8 cellular contexts compared by ENCODE assay signal in the genomic region with DNA sequence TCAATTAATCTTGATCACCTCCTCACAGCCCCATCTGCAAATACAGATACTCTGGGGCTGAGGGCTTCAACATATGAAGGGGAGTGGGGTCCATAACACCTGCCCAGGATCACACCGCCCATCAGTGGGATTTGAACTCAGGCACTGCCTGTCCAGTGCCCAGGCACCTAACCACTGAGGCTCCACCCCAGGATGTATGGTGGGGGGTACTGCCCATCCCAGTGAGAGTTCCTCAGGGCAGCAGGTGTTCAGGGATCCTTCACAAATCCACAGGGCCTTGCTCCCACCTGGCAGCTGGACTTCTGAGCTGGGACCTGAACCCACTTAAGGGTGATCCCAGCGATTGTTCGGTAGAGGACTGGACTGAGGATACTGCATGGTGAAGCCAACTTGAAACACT. TPM values are rescaled to one million over a fixed set of nuclear protein-coding genes. Genes with fewer than 3 reads are reported as not detected.
DNase-seq lines count a peak whose midpoint lies in the region; ATAC-seq and TF ChIP-seq lines count a peak whose summit lies in the region.

No MANE protein-coding gene starts in this region.

- peak overlapping the region in 1 of 2 donors; percentile 32 for H3K27ac Mint-ChIP-seq in effector memory CD8-positive, alpha-beta T cell
- H3K27ac Mint-ChIP-seq in neural crest cell (ENCODE audit: unreplicated experiment): no peak overlapping the region

- peaks cover 0 to 27% of the 10 kb centered on the region in 2 donors for H3K27me3 Mint-ChIP-seq in effector memory CD8-positive, alpha-beta T cell
- peaks cover 3% of the 10 kb centered on the region for H3K27me3 Mint-ChIP-seq in neural crest cell (ENCODE audit: low read depth)

- peak overlapping the region in 1 of 11 experiments; percentile 33; a peak in 1 of 22 replicates for H3K27ac ChIP-seq in BLaER1 treated with 17β-estradiol and CSF1 and Interleukin-3, amounts not matched to agents 10 nM and 100 nM

- ATAC-seq in effector memory CD8-positive, alpha-beta T cell (replicated peaks): no peak
- no peak for ATAC-seq in HG03108 (IDR thresholded peaks at IDR 0.05; ENCODE audit: unreplicated experiment)

- TF ChIP-seq CTCF in NB4 (IDR thresholded peaks at IDR 0.05; ENCODE audit: low read depth, low read length): no peak
- no peak for TF ChIP-seq CTCF in neural crest cell (conservative IDR thresholded peaks at IDR 0.05)

- peaks cover 0 to 26% (median 12%) of the 10 kb centered on the region in 11 experiments; a peak in 12 of 22 replicates for H3K36me3 ChIP-seq in BLaER1 treated with 17β-estradiol and CSF1 and Interleukin-3, amounts not matched to agents 10 nM and 100 nM

- peak overlapping the region in 10 of 11 experiments; percentile 60 to 80 (median 76); a peak in 16 of 22 replicates for H3K9ac ChIP-seq in BLaER1 treated with 17β-estradiol and CSF1 and Interleukin-3, amounts not matched to agents 10 nM and 100 nM

- H3K4me2 ChIP-seq in BLaER1 treated with 17β-estradiol and CSF1 and Interleukin-3, amounts not matched to agents 10 nM and 100 nM: peak overlapping the region; percentile 87 to 98 (median 95)

- no peak for TF ChIP-seq POLR2A in NB4 (IDR thresholded peaks at IDR 0.05; ENCODE audit: extremely low read depth, insufficient read length)

- H3K4me3 ChIP-seq in BLaER1 treated with 17β-estradiol and CSF1 and Interleukin-3, amounts not matched to agents 10 nM and 100 nM: peak overlapping the region; percentile 53 to 76 (median 64); a peak in 19 of 20 replicates
- peak overlapping the region; percentile 39 for H3K4me3 ChIP-seq in NB4 (ENCODE audit: low read depth, low read length)

- DNase-seq in NB4 (ENCODE audit: low read depth) (no peak), neural crest cell (ENCODE audit: low read depth, low spot score) (no peak), globus pallidus (ENCODE audit: low spot score) (no peak), HuH-7.5 (ENCODE audit: low spot score) (no peak), GM19238 (ENCODE audit: insufficient read length, low spot score) (no peak)
- DNase-seq in effector memory CD8-positive, alpha-beta T cell: no peak

- peaks cover 15 to 20% of the 10 kb centered on the region in 2 donors for H3K4me1 Mint-ChIP-seq in effector memory CD8-positive, alpha-beta T cell (ENCODE audit: low read depth in 2 of 2)
- H3K4me1 Mint-ChIP-seq in neural crest cell: peaks cover 9% of the 10 kb centered on the region

- peaks cover 0 to 41% (median 15%) of the 10 kb centered on the region in 11 experiments; a peak in 10 of 22 replicates for H4K20me1 ChIP-seq in BLaER1 treated with 17β-estradiol and CSF1 and Interleukin-3, amounts not matched to agents 10 nM and 100 nM

- H3K27me3 ChIP-seq in BLaER1 treated with 17β-estradiol and CSF1 and Interleukin-3, amounts not matched to agents 10 nM and 100 nM: peaks cover 0 to 5% (median 0%) of the 10 kb centered on the region in 11 experiments; a peak in 2 of 22 replicates

- no peaks in the 10 kb centered on the region for H3K9me3 ChIP-seq in BLaER1 treated with 17β-estradiol and CSF1 and Interleukin-3, amounts not matched to agents 10 nM and 100 nM (replicated peaks in 1 of 11)

- H3K4me1 ChIP-seq in BLaER1 treated with 17β-estradiol and CSF1 and Interleukin-3, amounts not matched to agents 10 nM and 100 nM: peaks cover 6 to 42% (median 28%) of the 10 kb centered on the region in 10 experiments; a peak in 18 of 20 replicates

- peak overlapping the region; percentile 78 to 79 for H3K4me3 Mint-ChIP-seq in effector memory CD8-positive, alpha-beta T cell
- peak overlapping the region; percentile 86 for H3K4me3 Mint-ChIP-seq in neural crest cell

- no peaks in the 10 kb centered on the region for H3K9me3 Mint-ChIP-seq in effector memory CD8-positive, alpha-beta T cell
- no peaks in the 10 kb centered on the region for H3K9me3 Mint-ChIP-seq in neural crest cell

- peaks cover 6% of the 10 kb centered on the region for H3K36me3 Mint-ChIP-seq in effector memory CD8-positive, alpha-beta T cell (ENCODE audit: insufficient read depth)
- peaks cover 2% of the 10 kb centered on the region for H3K36me3 Mint-ChIP-seq in neural crest cell (ENCODE audit: low read depth)

RNA-seq across cellular contexts. Expression of a gene that starts 33.2 kb away (rescaled TPM):
- total RNA-seq in neural crest cell: 13.1 and 15.2 TPM in 2 replicates
